15 cellular contexts compared by ENCODE assay signal in the genomic region with DNA sequence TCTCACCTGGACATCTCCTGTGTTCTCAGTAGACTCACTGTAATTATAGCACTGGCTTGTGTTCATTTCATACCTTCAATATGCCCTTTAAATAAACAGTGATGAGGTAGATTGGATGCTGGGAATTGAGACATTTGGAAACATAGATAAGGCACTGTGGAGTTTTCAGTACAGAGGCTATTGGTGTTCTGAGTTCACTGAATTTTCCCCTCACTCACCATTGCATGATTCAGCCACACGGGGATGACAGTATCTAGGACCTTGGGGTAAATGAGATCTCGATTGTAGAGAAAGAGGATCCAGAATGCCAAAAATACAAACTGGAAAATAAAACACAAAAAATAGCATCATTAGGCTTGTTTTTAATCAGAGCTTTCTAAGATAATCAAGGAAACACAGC. TPM values are rescaled to one million over a fixed set of nuclear protein-coding genes. Genes with fewer than 3 reads are reported as not detected.
DNase-seq lines count a peak whose midpoint lies in the region; ATAC-seq, FAIRE-seq and TF ChIP-seq lines count a peak whose summit lies in the region.
"Had no signal": no experiment of that assay in that cellular context is flagged by ENCODE, and none has a peak within 500 bp of the region (broad histone marks: within the 10 kb centered on the region; RNA-seq: fewer than 3 reads in every experiment).

No MANE protein-coding gene starts in this region.

- no peak overlapping the region for H3K14ac ChIP-seq in mesenchymal stem cell (ENCODE audit: low read length in 2 of 2)

- no peak for ATAC-seq in activated CD4-positive, CD25-positive, alpha-beta regulatory T cell treated with anti-CD3 and anti-CD28 coated beads, Interleukin-2, amount 50 U/mL, for 24 hours
- ATAC-seq in HG03095 (IDR thresholded peaks at IDR 0.05; ENCODE audit: unreplicated experiment) = no peak
- ATAC-seq: left colon had no signal

- H2BK15ac ChIP-seq in mesenchymal stem cell (ENCODE audit: low read depth, poor library complexity, severe bottlenecking) = no peak overlapping the region

- H3K4me1 ChIP-seq in mesenchymal stem cell (ENCODE audit: control insufficient read depth, insufficient read depth, low read depth, low read length) = peaks cover 18% of the 10 kb centered on the region

- no peak overlapping the region for H3K18ac ChIP-seq in mesenchymal stem cell (ENCODE audit: low read depth in 1 of 2, low read length in 2 of 2)

- TF ChIP-seq CTCF in AG04450 (IDR thresholded peaks at IDR 0.05; ENCODE audit: low read depth, low read length) (peak; percentile 49), bronchial epithelial cell (IDR thresholded peaks at IDR 0.05; ENCODE audit: insufficient read depth, low read length, severe bottlenecking) (no peak)

- DNase-seq in AG04450 (ENCODE audit: low read depth, low spot score) (no peak), M059J (ENCODE audit: low read depth) (peak; percentile 49), bronchial epithelial cell (ENCODE audit: low read depth) (peak; percentile 56), mesenchymal stem cell (peak; percentile 56), DMS114 treated with DMSO at 0.1 percent for 48 hours (lab: John Stamatoyannopoulos, UW; ENCODE audit: unreplicated experiment) (no peak)
- DNase-seq in activated CD8-positive, alpha-beta memory T cell treated with anti-CD3 and anti-CD28 coated beads, Interleukin-2, amount 50 U/mL, for 48 hours = no peak
- DNase-seq: activated CD4-positive, alpha-beta T cell treated with anti-CD3 and anti-CD28 coated beads, Interleukin-2, amount 50 U/mL, for 1 hour; activated gamma-delta T cell; C1 segment of cervical spinal cord; cortex of kidney; GDM1; left colon; NCI-H2171 treated with DMSO at 0.1 percent for 48 hours had no signal

- H3K4me3 ChIP-seq in AG04450 (ENCODE audit: low read depth, low read length) (no peak overlapping the region), bronchial epithelial cell (ENCODE audit: low read depth, low read length) (no peak overlapping the region), mesenchymal stem cell (ENCODE audit: insufficient read depth in 1 of 2, low read depth in 1 of 2, low read length in 2 of 2) (no peak overlapping the region)

- H3K27ac ChIP-seq in AG04450 (ENCODE audit: low read depth, low read length) = peak overlapping the region; percentile 52
- peak overlapping the region; percentile 95 for H3K27ac ChIP-seq in mesenchymal stem cell (ENCODE audit: low read length, poor library complexity, severe bottlenecking)

- H2BK5ac ChIP-seq in mesenchymal stem cell (ENCODE audit: low read depth, low read length, poor library complexity, severe bottlenecking) = peak overlapping the region; percentile 94

- H2BK120ac ChIP-seq in mesenchymal stem cell (ENCODE audit: low read depth, low read length) = no peak overlapping the region

- POLR2A ChIA-PET in AG04450 (lab: Yijun Ruan, JAX) = interaction anchor here (1.0 kb wide), 1 partner anchor 150 kb away, joined by 3 read pairs; no protein-coding TSS in a partner anchor

- no peaks in the 10 kb centered on the region for H3K27me3 ChIP-seq in AG04450 (ENCODE audit: control insufficient read depth, insufficient read depth, low read length)
- H3K27me3 ChIP-seq in bronchial epithelial cell (ENCODE audit: control insufficient read depth, insufficient read depth, low read length) = no peaks in the 10 kb centered on the region
- H3K27me3 ChIP-seq in mesenchymal stem cell (ENCODE audit: control insufficient read depth in 1 of 2, insufficient read depth in 1 of 2, low read length in 2 of 2) = no peaks in the 10 kb centered on the region

- H2AK5ac ChIP-seq in mesenchymal stem cell (ENCODE audit: low read length, severe bottlenecking) = peak overlapping the region; percentile 98

- no peaks in the 10 kb centered on the region for H3K79me1 ChIP-seq in mesenchymal stem cell (replicated peaks; ENCODE audit: low read length, poor library complexity, severe bottlenecking)

- FAIRE-seq in bronchial epithelial cell (lab: Jason Lieb, UNC) = no peak

- no peak overlapping the region for H3K4ac ChIP-seq in mesenchymal stem cell (ENCODE audit: low read depth in 1 of 2, low read length in 2 of 2)

- H3K9me3 ChIP-seq in AG04450 (ENCODE audit: control insufficient read depth, insufficient read depth, low read length) = no peaks in the 10 kb centered on the region; the same call in 1 of the 2 replicates
- no peaks in the 10 kb centered on the region for H3K9me3 ChIP-seq in mesenchymal stem cell (ENCODE audit: control insufficient read depth, low read length)

- peak overlapping the region in 1 of 2 experiments; percentile 38 for H2BK12ac ChIP-seq in mesenchymal stem cell (ENCODE audit: low read length in 2 of 2)

- H3K36me3 ChIP-seq in bronchial epithelial cell (ENCODE audit: control insufficient read depth, insufficient read depth, low read length) (no peaks in the 10 kb centered on the region), mesenchymal stem cell (ENCODE audit: control insufficient read depth in 1 of 2, insufficient read depth in 2 of 2, low read depth in 1 of 2, low read length in 2 of 2) (no peaks in the 10 kb centered on the region)

- no CpG with 5 or more reads among the region's 2 CpGs for WGBS in mesenchymal stem cell

- no peak overlapping the region for H3K4me2 ChIP-seq in mesenchymal stem cell (ENCODE audit: low read length, poor library complexity, severe bottlenecking)

- H3K23ac ChIP-seq in mesenchymal stem cell (ENCODE audit: low read length in 2 of 2) = no peak overlapping the region

- no peak overlapping the region for H4K8ac ChIP-seq in mesenchymal stem cell (ENCODE audit: low read length)

- H2AFZ ChIP-seq in mesenchymal stem cell (ENCODE audit: low read depth, low read length) = no peak overlapping the region

- CTCF ChIA-PET in AG04450 (lab: Charles Lee) = interaction anchor here (0.6 to 1.5 kb wide), 3 partner anchors 17 to 110 kb away, joined by 3 to 9 read pairs (median 4); no protein-coding TSS in a partner anchor

- no peak overlapping the region for H4K91ac ChIP-seq in mesenchymal stem cell (ENCODE audit: low read length)

- peak overlapping the region; percentile 43 for H3K9ac ChIP-seq in mesenchymal stem cell (ENCODE audit: low read length)

RNA-seq across cellular contexts. Expression of a gene that starts 12.5 kb away (rescaled TPM):
- 0.33 and 0.48 TPM in 2 replicates for polyA plus RNA-seq in AG04450 (2011; rRNA removed)
- 0.48 and 0.51 TPM in 2 replicates for polyA minus RNA-seq in AG04450 (2011; rRNA and poly(A)+ RNA removed)
- 1.4 TPM in 2 replicates for total RNA-seq in M059J (2014; rRNA removed; shearing (Covaris generic))
- total RNA-seq in bronchial epithelial cell = 11.3 and 17.6 TPM in 2 replicates
- 1.4 TPM for polyA plus RNA-seq in mesenchymal stem cell (2013, experiment 1 of 2)
- polyA plus RNA-seq in mesenchymal stem cell (2013, experiment 2 of 2) = 0.81 TPM

Comparison
In these comparisons a context has a peak if more than half of its experiments do, and no peak if none do; other contexts are left out.
1. DNase-seq: peak in M059J (single experiment), bronchial epithelial cell (single experiment) and mesenchymal stem cell (single experiment); none in AG04450 (single experiment), activated CD8-positive, alpha-beta memory T cell treated with anti-CD3 and anti-CD28 coated beads, Interleukin-2, amount 50 U/mL, for 48 hours (single experiment) and DMS114 treated with DMSO at 0.1 percent for 48 hours (single experiment).